ENCODE assay signal across 9 cellular contexts in genomic region chrX:84186603-84187358, GRCh38. TPM values are rescaled to one million over a fixed set of nuclear protein-coding genes. Genes with fewer than 3 reads are reported as not detected.
DNase-seq lines count a peak whose midpoint lies in the region; ATAC-seq, FAIRE-seq and TF ChIP-seq lines count a peak whose summit lies in the region.
"Had no signal": no experiment of that assay in that cellular context is flagged by ENCODE, and none has a peak within 500 bp of the region (broad histone marks: within the 10 kb centered on the region; RNA-seq: fewer than 3 reads in every experiment).

No MANE protein-coding gene starts in this region.

- POLR2A ChIA-PET in WTC11 (lab: Charles Lee), result no interaction called here

- CTCF ChIA-PET in WTC11 (lab: Charles Lee), result interaction anchor here (1.5 kb wide), 1 partner anchor 140 kb away, joined by 6 read pairs; no protein-coding TSS in a partner anchor

- no peak for TF ChIP-seq POLR2A in GM12892 (IDR thresholded peaks at IDR 0.05; ENCODE audit: low read depth, low read length)
- TF ChIP-seq POLR2A in testis (IDR thresholded peaks at IDR 0.05), result no peak
- no peak for TF ChIP-seq POLR2A in GM12891 (IDR thresholded peaks at IDR 0.05; ENCODE audit: low read depth, low read length)

- no peaks in the 10 kb centered on the region for H3K9me3 Mint-ChIP-seq in WTC11

- DNase-seq in GM12892 (ENCODE audit: insufficient read length), result no peak
- peak; percentile 8 for DNase-seq in WTC11 (ENCODE audit: low spot score)
- peak; percentile 16 for DNase-seq in testis
- no peak for DNase-seq in GM12891 (ENCODE audit: insufficient read length, low spot score)
- no peak for DNase-seq in activated CD8-positive, alpha-beta memory T cell treated with anti-CD3 and anti-CD28 coated beads for 24 hours
- no peak for DNase-seq in SKM-1 treated with dmso at 0.1 percent for 144 hours (lab: John Stamatoyannopoulos, UW; ENCODE audit: unreplicated experiment)

- H3K4me1 ChIP-seq in testis, result no peaks in the 10 kb centered on the region

- peak overlapping the region; percentile 83; the same call in 1 of the 2 replicates for H3K27ac Mint-ChIP-seq in WTC11

- H3K27me3 Mint-ChIP-seq in WTC11 (ENCODE audit: low read depth), result no peaks in the 10 kb centered on the region

- no peaks in the 10 kb centered on the region for H3K27me3 ChIP-seq in testis

- H3K4me3 ChIP-seq in iPS-18c (ENCODE audit: insufficient read depth, low read depth, low read length) (peak overlapping the region; percentile 73), testis (peak overlapping the region; percentile 57 to 71)

- FAIRE-seq in GM12892 (lab: Jason Lieb, UNC), result peak; percentile 73
- FAIRE-seq in GM12891 (lab: Jason Lieb, UNC), result no peak

- no peaks in the 10 kb centered on the region for H3K36me3 Mint-ChIP-seq in WTC11

- H3K9me3 ChIP-seq in iPS-18c (ENCODE audit: control insufficient read depth, insufficient read depth, low read length), result no peaks in the 10 kb centered on the region
- H3K9me3 ChIP-seq in testis, result no peaks in the 10 kb centered on the region

- H3K4me3 Mint-ChIP-seq in WTC11, result peak overlapping the region; percentile 91

- no peaks in the 10 kb centered on the region for H3K36me3 ChIP-seq in testis (ENCODE audit: low read depth, missing control alignments)

- 6 to 15% methylated on average over 11 to 15 of the region's 15 CpGs for WGBS in testis, 2 donors

- ATAC-seq in HG02763 (IDR thresholded peaks at IDR 0.05; ENCODE audit: unreplicated experiment) (peak; percentile 19), WTC11 (peak; percentile 47)
- ATAC-seq: Panc1 had no signal

- intact Hi-C loops in testis (cut with DNase I; ENCODE audit: low total_unique reads), result no loop called here

- TF ChIP-seq CTCF in WTC11 (IDR thresholded peaks at IDR 0.05), result no peak
- no peak for TF ChIP-seq CTCF in testis (IDR thresholded peaks at IDR 0.05)

- peaks cover 23% of the 10 kb centered on the region for H3K4me1 Mint-ChIP-seq in WTC11

- peak overlapping the region in 1 of 2 donors; percentile 69 for H3K27ac ChIP-seq in testis

TF ChIP-seq in WTC11, 78 proteins besides CTCF, POLR2A, EP300 and RAD21:
- no peak for TF ChIP-seq ZNF423 (CRISPR knock-in tag; IDR thresholded peaks at IDR 0.05)
- no peak for TF ChIP-seq NFYB (CRISPR knock-in tag; conservative IDR thresholded peaks at IDR 0.05; ENCODE audit: low read depth)
- TF ChIP-seq AR (CRISPR knock-in tag; IDR thresholded peaks at IDR 0.05), result no peak

TF ChIP-seq in GM12891, 5 proteins besides CTCF, POLR2A, EP300 and RAD21:
- TF ChIP-seq POU2F2 (IDR thresholded peaks at IDR 0.05; ENCODE audit: low read depth, low read length) (no peak), PAX5 (IDR thresholded peaks at IDR 0.05; ENCODE audit: insufficient read depth, low read length, severe bottlenecking) (no peak), SPI1 (IDR thresholded peaks at IDR 0.05; ENCODE audit: low read depth, low read length) (no peak), POLR2AphosphoS5 (IDR thresholded peaks at IDR 0.05; ENCODE audit: low read depth, low read length) (no peak)

RNA-seq across cellular contexts. Expression of gene RPS6KA6, which starts 1.2 kb away (rescaled TPM):
- 0.91 TPM for polyA plus RNA-seq in GM12892 (2012; ENCODE audit: missing spikeins)
- total RNA-seq in WTC11 (2021), result 13.1 to 14.8 TPM (median 13.3 TPM) in 3 replicates
- total RNA-seq in testis, result 1 to 10 TPM; 3.8 to 5.7 TPM
- polyA plus RNA-seq in testis (ENCODE audit: insufficient read depth, low read depth, low replicate concordance), result 3.2 TPM
- not detected for polyA plus RNA-seq in GM12891 (2012; ENCODE audit: low read depth, missing spikeins)

Comparison
In these comparisons a context has a peak if more than half of its experiments do, and no peak if none do; other contexts are left out.
1. DNase-seq: peak in WTC11 (single experiment) and testis (single experiment); none in GM12892 (single experiment), GM12891 (single experiment), activated CD8-positive, alpha-beta memory T cell treated with anti-CD3 and anti-CD28 coated beads for 24 hours (single experiment) and SKM-1 treated with dmso at 0.1 percent for 144 hours (single experiment).